ENCODE assay signal across 15 cellular contexts in the genomic region with DNA sequence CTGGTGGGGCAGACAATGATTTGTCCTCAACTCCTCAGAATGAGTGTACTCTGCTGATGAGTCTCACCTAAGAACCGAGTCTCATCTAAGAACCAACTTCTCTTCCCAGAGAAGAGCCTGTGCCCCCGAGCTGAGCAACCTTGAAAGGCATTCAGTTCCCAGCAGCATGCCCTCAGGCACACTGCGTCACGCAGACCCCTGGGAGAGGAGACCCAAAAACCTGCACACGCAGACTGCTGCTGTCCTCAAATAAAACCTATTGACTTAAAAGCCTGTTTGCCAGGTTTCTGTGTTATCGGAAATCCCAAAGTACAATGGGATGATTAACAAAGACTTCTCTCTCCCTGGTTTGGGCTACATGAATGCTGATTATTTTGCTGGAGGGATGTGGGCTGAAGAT.
"Had no signal": no experiment of that assay in that cellular context is flagged by ENCODE, and none has a peak within 500 bp of the region (broad histone marks: within the 10 kb centered on the region; RNA-seq: fewer than 3 reads in every experiment).

No MANE protein-coding gene starts in this region.

- H3K4me3 Mint-ChIP-seq: activated CD4-positive, alpha-beta memory T cell treated with anti-CD3 and anti-CD28 coated beads, Interleukin-2, amount 10 ng/mL, durations not matched to agents 7 days and 5 days; activated CD4-positive, alpha-beta T cell treated with anti-CD3 and anti-CD28 coated beads, Interleukin-2, amount 10 ng/mL, durations not matched to agents 24 days and 14 days; activated naive CD4-positive, alpha-beta T cell treated with anti-CD3 and anti-CD28 coated beads, Interleukin-2, amount 10 ng/mL, durations not matched to agents 7 days and 5 days; activated T-cell treated with anti-CD3 and anti-CD28 coated beads, Interleukin-2, amount 50 U/mL, for 72 hours; natural killer cell; T-helper 1 cell treated with Interleukin-12 subunit alpha and Interleukin-12 subunit beta and Interleukin-4 antibody, amounts not matched to agents 30 μg/mL and 1 μg/mL, for 36 hours had no signal

- H3K36me3 Mint-ChIP-seq: activated naive CD4-positive, alpha-beta T cell treated with anti-CD3 and anti-CD28 coated beads, Interleukin-2, amount 10 ng/mL, durations not matched to agents 7 days and 5 days; natural killer cell had no signal

- H3K27ac ChIP-seq: left lung had no signal

- H3K9me3 ChIP-seq: left lung had no signal

- H3K4me1 Mint-ChIP-seq: activated CD4-positive, alpha-beta memory T cell treated with anti-CD3 and anti-CD28 coated beads, Interleukin-2, amount 10 ng/mL, durations not matched to agents 7 days and 5 days; activated naive CD4-positive, alpha-beta T cell treated with anti-CD3 and anti-CD28 coated beads, Interleukin-2, amount 10 ng/mL, durations not matched to agents 7 days and 5 days; natural killer cell had no signal

- H3K9me3 Mint-ChIP-seq: activated CD4-positive, alpha-beta memory T cell treated with anti-CD3 and anti-CD28 coated beads, Interleukin-2, amount 10 ng/mL, durations not matched to agents 7 days and 5 days; activated naive CD4-positive, alpha-beta T cell treated with anti-CD3 and anti-CD28 coated beads, Interleukin-2, amount 10 ng/mL, durations not matched to agents 7 days and 5 days; natural killer cell had no signal

- H3K4me3 ChIP-seq: left lung, lung had no signal

- H3K27me3 Mint-ChIP-seq: activated CD4-positive, alpha-beta memory T cell treated with anti-CD3 and anti-CD28 coated beads, Interleukin-2, amount 10 ng/mL, durations not matched to agents 7 days and 5 days; activated CD4-positive, alpha-beta T cell treated with anti-CD3 and anti-CD28 coated beads, Interleukin-2, amount 10 ng/mL, durations not matched to agents 24 days and 14 days had no signal

- H3K27ac Mint-ChIP-seq: activated CD4-positive, alpha-beta memory T cell treated with anti-CD3 and anti-CD28 coated beads, Interleukin-2, amount 10 ng/mL, durations not matched to agents 7 days and 5 days; activated CD4-positive, alpha-beta T cell treated with anti-CD3 and anti-CD28 coated beads, Interleukin-2, amount 10 ng/mL, durations not matched to agents 24 days and 14 days; activated naive CD4-positive, alpha-beta T cell treated with anti-CD3 and anti-CD28 coated beads, Interleukin-2, amount 10 ng/mL, durations not matched to agents 7 days and 5 days; activated T-cell treated with anti-CD3 and anti-CD28 coated beads, Interleukin-2, amount 50 U/mL, for 72 hours; natural killer cell; T-helper 1 cell treated with Interleukin-12 subunit alpha and Interleukin-12 subunit beta and Interleukin-4 antibody, amounts not matched to agents 30 μg/mL and 1 μg/mL, for 36 hours had no signal

- ATAC-seq: activated T-cell treated with anti-CD3 and anti-CD28 coated beads, Interleukin-2, amount 50 U/mL, for 72 hours; left lung; natural killer cell had no signal

- DNase-seq: activated CD4-positive, alpha-beta memory T cell treated with anti-CD3 and anti-CD28 coated beads, Interleukin-2, amount 10 ng/mL, durations not matched to agents 7 days and 5 days; activated CD4-positive, alpha-beta T cell treated with anti-CD3 and anti-CD28 coated beads, Interleukin-2, amount 10 ng/mL, durations not matched to agents 24 days and 14 days; activated effector memory CD4-positive, alpha-beta T cell treated with Interleukin-2 at 50 U/mL for 16 hours; activated naive CD4-positive, alpha-beta T cell treated with anti-CD3 and anti-CD28 coated beads, Interleukin-2, amount 10 ng/mL, durations not matched to agents 7 days and 5 days; activated T-cell treated with anti-CD3 and anti-CD28 coated beads, Interleukin-2, amount 50 U/mL, for 72 hours; amygdala; foreskin fibroblast; kidney; left lung; natural killer cell; stimulated activated CD4-positive, alpha-beta T cell treated with anti-CD3 and anti-CD28 coated beads, Interleukin-4, amount 100 ng/mL, for 24 hours; stimulated activated naive CD4-positive, alpha-beta T cell treated with Interleukin-2 at 50 U/mL for 16 hours; T1000 had no signal

- H3K27me3 ChIP-seq: left lung had no signal

- H3K4me1 ChIP-seq: left lung had no signal
